In genomic region chr17:17027442-17028058, GRCh38 we compare ENCODE assay signal across 18 cellular contexts. TPM values are rescaled to one million over a fixed set of nuclear protein-coding genes. Genes with fewer than 3 reads are reported as not detected.
DNase-seq lines count a peak whose midpoint lies in the region; ATAC-seq and TF ChIP-seq lines count a peak whose summit lies in the region.
"Had no signal": no experiment of that assay in that cellular context is flagged by ENCODE, and none has a peak within 500 bp of the region (broad histone marks: within the 10 kb centered on the region; RNA-seq: fewer than 3 reads in every experiment).

No MANE protein-coding gene starts in this region.

- peaks cover 84% of the 10 kb centered on the region for H3K4me1 ChIP-seq in BLaER1
- H3K4me1 ChIP-seq in body of pancreas: peaks cover 42% of the 10 kb centered on the region
- peaks cover 21 to 28% of the 10 kb centered on the region in 2 donors for H3K4me1 ChIP-seq in mucosa of rectum (ENCODE audit: control insufficient read depth in 2 of 2, insufficient read depth in 2 of 2, low read length in 2 of 2)
- H3K4me1 ChIP-seq: uterus had no signal

- H3K4me2 ChIP-seq in BLaER1: peak overlapping the region; percentile 95

- H3K27me3 ChIP-seq in BLaER1: no peaks in the 10 kb centered on the region
- H3K27me3 ChIP-seq in body of pancreas: no peaks in the 10 kb centered on the region
- H3K27me3 ChIP-seq in mucosa of rectum (ENCODE audit: control insufficient read depth in 2 of 2, insufficient read depth in 2 of 2, low read length in 2 of 2): no peaks in the 10 kb centered on the region
- H3K27me3 ChIP-seq: uterus had no signal

- WGBS in body of pancreas, 2 donors: 75 to 76% methylated on average over 10 of the region's 10 CpGs

- DNase-seq in body of pancreas: no peak
- DNase-seq: activated B cell treated with CpG ODN at 0.5 μM for 24 hours; activated gamma-delta T cell; CD4-positive, alpha-beta T cell; cortex of kidney; NCI-H187 treated with DMSO at 0.1 percent for 48 hours; T-helper 1 cell; uterus had no signal

- intact Hi-C loops in body of pancreas (cut with DNase I): no loop called here

- H3K27ac ChIP-seq in BLaER1 (peak overlapping the region; percentile 83), body of pancreas (peak overlapping the region; percentile 47 to 69 (median 57)), mucosa of rectum (ENCODE audit: low read depth in 2 of 2, low read length in 2 of 2) (peak overlapping the region; percentile 66 to 84)
- H3K27ac ChIP-seq: uterus had no signal

- no peak overlapping the region; the same call in 1 of the 2 replicates for H3K9ac ChIP-seq in BLaER1
- H3K9ac ChIP-seq in mucosa of rectum (ENCODE audit: low read depth in 1 of 2, low read length in 2 of 2): no peak overlapping the region

- H3K9me3 ChIP-seq in BLaER1: no peaks in the 10 kb centered on the region
- H3K9me3 ChIP-seq in body of pancreas: no peaks in the 10 kb centered on the region
- no peaks in the 10 kb centered on the region for H3K9me3 ChIP-seq in mucosa of rectum (ENCODE audit: control insufficient read depth in 2 of 2, low read length in 2 of 2)
- H3K9me3 ChIP-seq: uterus had no signal

- H3K4me3 ChIP-seq in BLaER1 (no peak overlapping the region), body of pancreas (no peak overlapping the region), mucosa of rectum (ENCODE audit: low read length in 2 of 2) (no peak overlapping the region)
- H3K4me3 ChIP-seq: uterus had no signal

- TF ChIP-seq POLR2A in body of pancreas (IDR thresholded peaks at IDR 0.05): no peak

- TF ChIP-seq CTCF in body of pancreas (IDR thresholded peaks at IDR 0.05): no peak

- H4K20me1 ChIP-seq in BLaER1: peaks cover 13% of the 10 kb centered on the region

- H3K36me3 ChIP-seq in BLaER1 (no peaks in the 10 kb centered on the region), body of pancreas (replicated peaks in 1 of 2; ENCODE audit: insufficient read depth in 1 of 2, low read depth in 2 of 2) (no peaks in the 10 kb centered on the region), mucosa of rectum (ENCODE audit: control insufficient read depth in 2 of 2, insufficient read depth in 2 of 2, low read length in 2 of 2) (no peaks in the 10 kb centered on the region)
- H3K36me3 ChIP-seq: uterus had no signal

- no peak for ATAC-seq in body of pancreas
- ATAC-seq in GM19452 (IDR thresholded peaks at IDR 0.05; ENCODE audit: unreplicated experiment): no peak
- ATAC-seq in GM18502 (IDR thresholded peaks at IDR 0.05; ENCODE audit: poor library complexity, unreplicated experiment): no peak
- ATAC-seq in HG03342 (IDR thresholded peaks at IDR 0.05; ENCODE audit: unreplicated experiment): no peak
- ATAC-seq: stimulated activated effector memory CD8-positive, alpha-beta T cell treated with anti-CD3 and anti-CD28 coated beads, Interleukin-12 subunit alpha, Interleukin-12 subunit beta, amount 100 ng/mL, for 72 hours had no signal

RNA-seq across cellular contexts. Expression of gene MPRIP, which starts 14.7 kb away (rescaled TPM):
- 100 to 1,000 TPM; 147 to 269 TPM for total RNA-seq in body of pancreas

RNA-seq across cellular contexts. Expression of gene TNFRSF13B, which starts 55.6 kb away (rescaled TPM):
- total RNA-seq in body of pancreas: not detected
- total RNA-seq: aorta; CD4-positive, alpha-beta T cell; Daoy; LHCN-M2; sciatic nerve; uterus had no signal
